ENCODE assay signal across 25 cellular contexts in the genomic region with DNA sequence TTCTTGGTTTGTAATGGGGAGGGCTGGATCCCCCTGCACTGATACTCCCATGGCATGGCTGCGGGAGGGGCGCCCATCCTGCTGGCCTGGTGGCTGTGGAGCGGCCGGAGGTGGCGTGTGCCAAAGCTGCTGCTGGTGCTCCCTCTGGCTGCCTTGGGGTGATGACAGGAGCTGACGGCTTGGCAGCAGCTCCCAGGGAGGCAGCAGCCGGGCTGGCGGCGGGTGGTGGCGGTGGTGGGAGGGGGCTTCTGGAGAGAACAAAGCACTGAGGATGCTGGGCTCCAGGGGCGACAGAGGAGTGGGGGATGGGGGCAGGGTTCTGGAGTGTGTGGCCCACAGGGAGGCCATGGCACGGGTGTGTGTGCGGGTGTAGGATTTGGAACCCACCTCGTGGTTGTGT. TPM values are rescaled to one million over a fixed set of nuclear protein-coding genes. Genes with fewer than 3 reads are reported as not detected.
"Had no signal": no experiment of that assay in that cellular context is flagged by ENCODE, and none has a peak within 500 bp of the region (broad histone marks: within the 10 kb centered on the region; RNA-seq: fewer than 3 reads in every experiment).

No MANE protein-coding gene starts in this region.

- H3K27ac ChIP-seq: breast epithelium, esophagus muscularis mucosa, foreskin keratinocyte, pancreas, prostate gland, tibial nerve, WERI-Rb-1 had no signal

- H3K36me3 ChIP-seq: breast epithelium, esophagus muscularis mucosa, pancreas, prostate gland, tibial nerve, WERI-Rb-1 had no signal

- H3K27me3 ChIP-seq: pancreas had no signal

- H3K4me3 ChIP-seq: breast epithelium, esophagus muscularis mucosa, pancreas, prostate gland, tibial nerve had no signal

- ATAC-seq: activated CD4-positive, CD25-positive, alpha-beta regulatory T cell treated with anti-CD3 and anti-CD28 coated beads, Interleukin-2, amount 50 U/mL, for 24 hours; foreskin keratinocyte; naive thymus-derived CD4-positive, alpha-beta T cell; pancreas had no signal

- H3K4me1 ChIP-seq: breast epithelium, esophagus muscularis mucosa, foreskin keratinocyte, pancreas, prostate gland, tibial nerve had no signal

- H3K9me3 ChIP-seq: breast epithelium, pancreas, prostate gland had no signal

- DNase-seq: activated CD4-positive, alpha-beta T cell treated with anti-CD3 and anti-CD28 coated beads for 48 hours; activated CD4-positive, alpha-beta T cell treated with anti-CD3 and anti-CD28 coated beads, Interleukin-2, amount 50 U/mL, for 48 hours; activated CD8-positive, alpha-beta memory T cell treated with anti-CD3 and anti-CD28 coated beads for 24 hours; activated effector memory CD4-positive, alpha-beta T cell treated with anti-CD3 and anti-CD28 coated beads, Interleukin-2, amount 50 U/mL, for 16 hours; activated naive CD4-positive, alpha-beta T cell treated with anti-CD3 and anti-CD28 coated beads for 36 hours; activated naive CD8-positive, alpha-beta T cell treated with anti-CD3 and anti-CD28 coated beads, Interleukin-2, amount 10 ng/mL, durations not matched to agents 7 days and 5 days; activated T-cell treated with anti-CD3 and anti-CD28 coated beads, Interleukin-2, amount 50 U/mL, for 1 hour; amniotic stem cell; dermis blood vessel endothelial cell; effector CD4-positive, alpha-beta T cell; foreskin keratinocyte; midbrain; naive thymus-derived CD4-positive, alpha-beta T cell; nucleus accumbens; stimulated activated CD4-positive, alpha-beta T cell treated with anti-CD3 and anti-CD28 coated beads, Interleukin-2, amount 100 ng/mL, for 48 hours; stimulated activated naive CD4-positive, alpha-beta T cell treated with Interleukin-2 at 50 U/mL for 16 hours; WERI-Rb-1 had no signal

RNA-seq across cellular contexts. Expression of a gene that starts 11.4 kb away (rescaled TPM):
- total RNA-seq: activated naive CD4-positive, alpha-beta T cell treated with anti-CD3 and anti-CD28 coated beads for 36 hours; activated naive CD8-positive, alpha-beta T cell treated with anti-CD3 and anti-CD28 coated beads, Interleukin-2, amount 10 ng/mL, durations not matched to agents 7 days and 5 days; activated T-helper 1 cell treated with anti-CD3 and anti-CD28 coated beads, Interleukin-12 subunit alpha, Interleukin-12 subunit beta, Interleukin-2, Interleukin-4 antibody, amounts not matched to agents 30 ng/mL and 10 ng/mL and 1 ng/mL, durations not matched to agents 14 hours and 24 hours and 36 hours; dermis blood vessel endothelial cell; esophagus muscularis mucosa; foreskin keratinocyte; naive thymus-derived CD4-positive, alpha-beta T cell; pancreas; T-helper 1 cell treated with Interleukin-12 subunit alpha and Interleukin-12 subunit beta and Interleukin-4 antibody, amounts not matched to agents 30 ng/mL and 1 ng/mL, for 36 hours had no signal
- polyA plus RNA-seq: foreskin keratinocyte; naive thymus-derived CD4-positive, alpha-beta T cell had no signal

RNA-seq across cellular contexts. Expression of a gene that starts 57.3 kb away (rescaled TPM):
- total RNA-seq: activated naive CD4-positive, alpha-beta T cell treated with anti-CD3 and anti-CD28 coated beads for 36 hours; activated T-helper 1 cell treated with anti-CD3 and anti-CD28 coated beads, Interleukin-12 subunit alpha, Interleukin-12 subunit beta, Interleukin-2, Interleukin-4 antibody, amounts not matched to agents 30 ng/mL and 10 ng/mL and 1 ng/mL, durations not matched to agents 14 hours and 24 hours and 36 hours; dermis blood vessel endothelial cell; foreskin keratinocyte had no signal
- polyA plus RNA-seq: foreskin keratinocyte; naive thymus-derived CD4-positive, alpha-beta T cell had no signal
